8 cellular contexts compared by ENCODE assay signal in the genomic region with DNA sequence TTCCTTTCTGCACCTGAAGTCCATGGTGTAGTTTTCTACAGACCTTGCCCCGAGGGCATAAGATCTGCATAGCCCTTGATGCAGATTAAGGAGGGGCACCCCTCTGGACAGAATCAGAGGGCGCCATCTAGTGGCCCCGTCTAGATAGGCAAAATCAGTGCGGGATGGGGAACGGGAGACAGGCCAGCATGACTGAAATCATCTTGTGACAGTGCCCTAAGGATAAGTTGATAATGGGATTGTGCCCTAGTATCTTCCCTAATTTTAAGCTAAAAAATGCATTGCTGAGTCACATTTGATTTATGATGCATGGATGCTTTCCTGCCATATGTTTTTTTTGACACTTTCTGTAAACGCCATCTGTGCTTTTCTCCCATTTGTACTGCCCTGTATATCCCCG. TPM values are rescaled to one million over a fixed set of nuclear protein-coding genes. Genes with fewer than 3 reads are reported as not detected.
DNase-seq lines count a peak whose midpoint lies in the region; ATAC-seq, FAIRE-seq and TF ChIP-seq lines count a peak whose summit lies in the region.

No MANE protein-coding gene starts in this region.

- no peak for TF ChIP-seq POLR2A in HepG2 (IDR thresholded peaks at IDR 0.05; ENCODE audit: insufficient read depth in 1 of 2, low read depth in 2 of 2, low read length in 2 of 2)

- H2AFZ ChIP-seq in HepG2 (ENCODE audit: low read length) = no peak overlapping the region

- H3K4me1 ChIP-seq in HepG2 (ENCODE audit: insufficient read depth, low read length) = peaks cover 9% of the 10 kb centered on the region; the same call in 1 of the 2 replicates

- H3K27ac ChIP-seq in HepG2 (ENCODE audit: extremely low read length, insufficient read depth, low read length) = no peak overlapping the region

- no peaks in the 10 kb centered on the region for H3K27me3 ChIP-seq in HepG2 (ENCODE audit: control insufficient read depth in 1 of 2, insufficient read depth in 2 of 2, low read length in 2 of 2)

- TF ChIP-seq EP300 in HepG2 (IDR thresholded peaks at IDR 0.05; ENCODE audit: low read depth in 2 of 2, low read length in 2 of 2) (no peak), HepG2 (CRISPR knock-in tag; IDR thresholded peaks at IDR 0.05; ENCODE audit: borderline replicate concordance) (no peak)

- POLR2A ChIA-PET in HepG2 (lab: Yijun Ruan, JAX) = no interaction called here

- in situ Hi-C loops in GM13976 (cut with MboI; ENCODE audit: low sequenced_read_pairs, unreplicated experiment) = no loop called here
- in situ Hi-C loops in HepG2 (cut with HindIII; ENCODE audit: extremely low pct_ligation_motif_present, low pct_unique_long_range_greater_than_20kb) = no loop called here

- DNase-seq in A172 (ENCODE audit: low spot score) (peak; percentile 75), GM13976 (ENCODE audit: low spot score) (peak; percentile 81), NCI-H2196 (lab: John Stamatoyannopoulos, UW; ENCODE audit: unreplicated experiment) (peak; percentile 80), cerebellar nuclear complex (lab: John Stamatoyannopoulos, UW) (peak; percentile 81 to 92), HepG2 (ENCODE audit: low spot score) (peak; percentile 63)
- peak; percentile 48 for DNase-seq in activated CD4-positive, alpha-beta T cell treated with anti-CD3 and anti-CD28 coated beads for 1 hour
- DNase-seq in stimulated activated CD8-positive, alpha-beta memory T cell treated with anti-CD3 and anti-CD28 coated beads, Interleukin-12 subunit alpha, Interleukin-12 subunit beta, amount 100 ng/mL, for 1 hour (ENCODE audit: low read depth) = peak; percentile 45

- peak; percentile 73; the same call in 1 of the 2 replicates for TF ChIP-seq RAD21 in HepG2 (CRISPR knock-in tag; IDR thresholded peaks at IDR 0.05)

- BruUV-seq in HepG2 (replicated peaks; lab: Mats Ljungman, UMichigan) = no TSS peak

- CTCF ChIA-PET in HepG2 (lab: Yijun Ruan, JAX; ENCODE audit: low intra/inter-chr PET ratio, low total read pairs) = interaction anchor here (0.6 kb wide), 1 partner anchor 125 kb away, joined by 3 read pairs; no protein-coding TSS in a partner anchor

- intact Hi-C loops in HepG2 (cut with micrococcal nuclease; ENCODE audit: unreplicated experiment) = no loop called here

- H3K4me3 ChIP-seq in HepG2 (replicated peaks in 1 of 3; ENCODE audit: insufficient read depth in 1 of 3, low read depth in 2 of 3, low read length in 3 of 3) = no peak overlapping the region

- peaks cover 17 to 45% of the 10 kb centered on the region in 2 experiments for H3K36me3 ChIP-seq in HepG2 (replicated peaks in 1 of 2; ENCODE audit: control insufficient read depth in 1 of 2, insufficient read depth in 2 of 2, low read length in 2 of 2)

- no peak overlapping the region for H3K4me2 ChIP-seq in HepG2 (ENCODE audit: low read depth, low read length)

- H4K20me1 ChIP-seq in HepG2 (ENCODE audit: insufficient read depth, low read length) = no peaks in the 10 kb centered on the region

- peak; percentile 39 for FAIRE-seq in HepG2 (lab: Jason Lieb, UNC)

- ATAC-seq in HepG2 (peak; percentile 94), HG03139 (IDR thresholded peaks at IDR 0.05; ENCODE audit: unreplicated experiment) (no peak)

- peak; percentile 61 for TF ChIP-seq CTCF in GM13976 (IDR thresholded peaks at IDR 0.05; ENCODE audit: borderline replicate concordance, control extremely low read depth, extremely low read depth, insufficient read depth, missing control alignments)
- peak; percentile 91 for TF ChIP-seq CTCF in HepG2 (CRISPR knock-in tag; IDR thresholded peaks at IDR 0.05)

- WGBS in HepG2 (ENCODE audit: low lambda C conversion rate) = 39% methylated on average over 7 of the region's 7 CpGs

- no peaks in the 10 kb centered on the region for H3K79me2 ChIP-seq in HepG2 (ENCODE audit: insufficient read depth, low read length)

- H3K9me3 ChIP-seq in HepG2 (ENCODE audit: low read length) = no peaks in the 10 kb centered on the region

- no peak overlapping the region for H3K9ac ChIP-seq in HepG2 (ENCODE audit: insufficient read depth, low read depth, low read length)

TF ChIP-seq in HepG2, 621 proteins besides CTCF, POLR2A, EP300 and RAD21 (continues in another document):
- TF ChIP-seq HNF4A (CRISPR knock-in tag; IDR thresholded peaks at IDR 0.05) (0 out of 2 replicates have a peak, but pooled peaks have one; percentile 27), GATAD1 (CRISPR knock-in tag; IDR thresholded peaks at IDR 0.05) (0 out of 2 replicates have a peak, but pooled peaks have one; percentile 14), MIXL1 (CRISPR knock-in tag; IDR thresholded peaks at IDR 0.05) (peak; percentile 58; the same call in 1 of the 2 replicates), ZFP37 (CRISPR knock-in tag; IDR thresholded peaks at IDR 0.05; ENCODE audit: borderline replicate concordance) (no peak), POGZ (CRISPR knock-in tag; IDR thresholded peaks at IDR 0.05) (no peak), BRCA1 (CRISPR knock-in tag; IDR thresholded peaks at IDR 0.05) (no peak), ZNF274 (CRISPR knock-in tag; IDR thresholded peaks at IDR 0.05) (no peak), ERF (CRISPR knock-in tag; IDR thresholded peaks at IDR 0.05) (peak; percentile 44; the same call in 1 of the 2 replicates), ZNF350 (CRISPR knock-in tag; IDR thresholded peaks at IDR 0.05; ENCODE audit: borderline replicate concordance, low read depth) (no peak), TEAD3 (CRISPR knock-in tag; optimal IDR thresholded peaks at IDR 0.05; ENCODE audit: borderline replicate concordance) (peak; percentile 38), KDM2A (CRISPR knock-in tag; IDR thresholded peaks at IDR 0.05; ENCODE audit: borderline replicate concordance, low read depth) (0 out of 2 replicates have a peak, but pooled peaks have one; percentile 30), ISL2 (CRISPR knock-in tag; IDR thresholded peaks at IDR 0.05) (0 out of 2 replicates have a peak, but pooled peaks have one; percentile 2)
- TF ChIP-seq, protein P1, sequence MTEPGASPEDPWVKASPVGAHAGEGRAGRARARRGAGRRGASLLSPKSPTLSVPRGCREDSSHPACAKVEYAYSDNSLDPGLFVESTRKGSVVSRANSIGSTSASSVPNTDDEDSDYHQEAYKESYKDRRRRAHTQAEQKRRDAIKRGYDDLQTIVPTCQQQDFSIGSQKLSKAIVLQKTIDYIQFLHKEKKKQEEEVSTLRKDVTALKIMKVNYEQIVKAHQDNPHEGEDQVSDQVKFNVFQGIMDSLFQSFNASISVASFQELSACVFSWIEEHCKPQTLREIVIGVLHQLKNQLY (CRISPR knock-in tag; IDR thresholded peaks at IDR 0.05) = no peak

RNA-seq across cellular contexts. Expression of gene GPI, which starts 19.1 kb away (rescaled TPM):
- 179 and 185 TPM in 2 replicates for total RNA-seq in A172 (2014; rRNA removed; shearing (Covaris generic))
- total RNA-seq in HepG2 (2016; rRNA removed; fragmentation: Illumina TruSeq; extraction: Trizol) = 167 and 207 TPM in 2 replicates
- 57.7 and 63.3 TPM in 2 replicates for total RNA-seq in HepG2 (2016; cell fraction: cytosol; rRNA removed; fragmentation: Illumina TruSeq; extraction: Trizol; ENCODE audit: low read depth)
- 170 and 179 TPM in 2 replicates for total RNA-seq in HepG2 (2016; cell fraction: insoluble cytoplasmic fraction; rRNA removed; fragmentation: Illumina TruSeq; extraction: Trizol)
- total RNA-seq in HepG2 (2016; cell fraction: membrane; rRNA removed; fragmentation: Illumina TruSeq; extraction: Trizol) = 117 and 119 TPM in 2 replicates
- total RNA-seq in HepG2 (2016; cell fraction: nucleus; rRNA removed; fragmentation: Illumina TruSeq; extraction: Trizol) = 102 and 114 TPM in 2 replicates
- polyA plus RNA-seq in HepG2 (2011; rRNA removed) = 115 and 147 TPM in 2 replicates
- 137 and 170 TPM in 2 replicates for polyA plus RNA-seq in HepG2 (2011; cell fraction: cytosol; rRNA removed)
- 307 and 407 TPM in 2 replicates for polyA plus RNA-seq in HepG2 (2011; cell fraction: nucleus; rRNA removed)
- polyA plus RNA-seq in HepG2 (2012) = 311 and 360 TPM in 2 replicates
- polyA plus RNA-seq in HepG2 (2016; cell fraction: cytosol; fragmentation: Illumina TruSeq; extraction: Trizol; ENCODE audit: low read depth) = 97.4 and 105 TPM in 2 replicates
- polyA plus RNA-seq in HepG2 (2016; cell fraction: insoluble cytoplasmic fraction; fragmentation: Illumina TruSeq; extraction: Trizol; ENCODE audit: low read depth) = 183 and 254 TPM in 2 replicates
- 113 and 126 TPM in 2 replicates for polyA plus RNA-seq in HepG2 (2016; cell fraction: membrane; fragmentation: Illumina TruSeq; extraction: Trizol; ENCODE audit: low read depth)
- 173 and 188 TPM in 2 replicates for polyA plus RNA-seq in HepG2 (2016; cell fraction: nucleus; fragmentation: Illumina TruSeq; extraction: Trizol; ENCODE audit: insufficient read depth, low read depth)
- 301 and 307 TPM in 2 replicates for polyA minus RNA-seq in HepG2 (2011; rRNA and poly(A)+ RNA removed; ENCODE audit: low replicate concordance)
- 278 and 286 TPM in 2 replicates for polyA minus RNA-seq in HepG2 (2011; cell fraction: cytosol; rRNA and poly(A)+ RNA removed)
- 125 and 126 TPM in 2 replicates for polyA minus RNA-seq in HepG2 (2011; cell fraction: nucleus; rRNA and poly(A)+ RNA removed)

RNA-seq across cellular contexts. Expression of gene PDCD2L, which starts 58.3 kb away (rescaled TPM):
- 30.8 and 42.1 TPM in 2 replicates for total RNA-seq in A172 (2014; rRNA removed; shearing (Covaris generic))
- total RNA-seq in HepG2 (2016; rRNA removed; fragmentation: Illumina TruSeq; extraction: Trizol) = 35.2 and 40.5 TPM in 2 replicates
- 11.6 and 14.8 TPM in 2 replicates for total RNA-seq in HepG2 (2016; cell fraction: cytosol; rRNA removed; fragmentation: Illumina TruSeq; extraction: Trizol; ENCODE audit: low read depth)
- 33.1 and 33.4 TPM in 2 replicates for total RNA-seq in HepG2 (2016; cell fraction: insoluble cytoplasmic fraction; rRNA removed; fragmentation: Illumina TruSeq; extraction: Trizol)
- 13.3 and 18.3 TPM in 2 replicates for total RNA-seq in HepG2 (2016; cell fraction: membrane; rRNA removed; fragmentation: Illumina TruSeq; extraction: Trizol)
- total RNA-seq in HepG2 (2016; cell fraction: nucleus; rRNA removed; fragmentation: Illumina TruSeq; extraction: Trizol) = 15.7 and 15.8 TPM in 2 replicates
- 24.5 and 29.3 TPM in 2 replicates for polyA plus RNA-seq in HepG2 (2011; rRNA removed)
- 30.4 and 32.4 TPM in 2 replicates for polyA plus RNA-seq in HepG2 (2011; cell fraction: cytosol; rRNA removed)
- 11.2 and 15.1 TPM in 2 replicates for polyA plus RNA-seq in HepG2 (2011; cell fraction: nucleus; rRNA removed)
- polyA plus RNA-seq in HepG2 (2012) = 22.2 and 26.3 TPM in 2 replicates
- polyA plus RNA-seq in HepG2 (2016; cell fraction: cytosol; fragmentation: Illumina TruSeq; extraction: Trizol; ENCODE audit: low read depth) = 9.9 and 11.5 TPM in 2 replicates
- 28.1 and 29.2 TPM in 2 replicates for polyA plus RNA-seq in HepG2 (2016; cell fraction: insoluble cytoplasmic fraction; fragmentation: Illumina TruSeq; extraction: Trizol; ENCODE audit: low read depth)
- 11.1 and 13.6 TPM in 2 replicates for polyA plus RNA-seq in HepG2 (2016; cell fraction: membrane; fragmentation: Illumina TruSeq; extraction: Trizol; ENCODE audit: low read depth)
- 16.5 and 17.5 TPM in 2 replicates for polyA plus RNA-seq in HepG2 (2016; cell fraction: nucleus; fragmentation: Illumina TruSeq; extraction: Trizol; ENCODE audit: insufficient read depth, low read depth)
- polyA minus RNA-seq in HepG2 (2011; rRNA and poly(A)+ RNA removed; ENCODE audit: low replicate concordance) = 34.1 and 34.4 TPM in 2 replicates
- polyA minus RNA-seq in HepG2 (2011; cell fraction: cytosol; rRNA and poly(A)+ RNA removed) = 6.5 and 7.9 TPM in 2 replicates
- 11.6 and 12.1 TPM in 2 replicates for polyA minus RNA-seq in HepG2 (2011; cell fraction: nucleus; rRNA and poly(A)+ RNA removed)
